8 cellular contexts compared by ENCODE assay signal in genomic region chr7:51316262-51316665, GRCh38. TPM values are rescaled to one million over a fixed set of nuclear protein-coding genes. Genes with fewer than 3 reads are reported as not detected.
DNase-seq lines count a peak whose midpoint lies in the region; ATAC-seq and TF ChIP-seq lines count a peak whose summit lies in the region.

No MANE protein-coding gene starts in this region.

- H3K27ac ChIP-seq in rectal smooth muscle tissue (ENCODE audit: low read depth, low read length) = peak overlapping the region; percentile 67

- no peaks in the 10 kb centered on the region for H3K9me3 ChIP-seq in NT2/D1 (ENCODE audit: insufficient read depth, low read length)

- peak; percentile 72 for ATAC-seq in Right ventricle myocardium superior (ENCODE audit: poor library complexity)
- no peak for ATAC-seq in GM21825 (IDR thresholded peaks at IDR 0.05; ENCODE audit: unreplicated experiment)
- ATAC-seq in HG02981 (IDR thresholded peaks at IDR 0.05; ENCODE audit: unreplicated experiment) = no peak

- intact Hi-C loops in Right ventricle myocardium superior (cut with DNase I) = no loop called here

- DNase-seq in GM10266 (ENCODE audit: extremely low spot score) = peak; percentile 36
- DNase-seq in NT2/D1 (ENCODE audit: low read depth, low spot score) = no peak
- no peak for DNase-seq in Right ventricle myocardium superior
- no peak for DNase-seq in stimulated activated naive CD4-positive, alpha-beta T cell (lab: John Stamatoyannopoulos, UW)
- DNase-seq in CD1c-positive myeloid dendritic cell (ENCODE audit: extremely low spot score) = no peak

- H3K27me3 ChIP-seq in NT2/D1 (ENCODE audit: insufficient read depth, insufficient read length) = peaks cover 49% of the 10 kb centered on the region
- H3K27me3 ChIP-seq in rectal smooth muscle tissue (ENCODE audit: control insufficient read depth, insufficient read depth, low read length) = no peaks in the 10 kb centered on the region

- no peaks in the 10 kb centered on the region for H3K36me3 ChIP-seq in NT2/D1 (ENCODE audit: insufficient read depth, insufficient read length, low read length)
- no peaks in the 10 kb centered on the region for H3K36me3 ChIP-seq in rectal smooth muscle tissue (ENCODE audit: control insufficient read depth, insufficient read depth, low read length)

- TF ChIP-seq CTCF in GM10266 (IDR thresholded peaks at IDR 0.05; ENCODE audit: control insufficient read depth, insufficient read depth, low read depth, missing control alignments) = no peak

- peak overlapping the region; percentile 73 for H3K4me3 ChIP-seq in NT2/D1 (ENCODE audit: insufficient read length, low read depth)
- peak overlapping the region; percentile 66 for H3K4me3 ChIP-seq in rectal smooth muscle tissue (ENCODE audit: low read length)

- H3K9ac ChIP-seq in NT2/D1 (ENCODE audit: insufficient read length, low read depth) = peak overlapping the region; percentile 76
- peak overlapping the region; percentile 25 for H3K9ac ChIP-seq in rectal smooth muscle tissue (ENCODE audit: low read length)

- H3K4me1 ChIP-seq in NT2/D1 (ENCODE audit: insufficient read depth, insufficient read length) = peaks cover 15% of the 10 kb centered on the region
- H3K4me1 ChIP-seq in rectal smooth muscle tissue (ENCODE audit: control insufficient read depth, insufficient read depth, low read length) = no peaks in the 10 kb centered on the region

RNA-seq across cellular contexts. Expression of gene COBL, which starts 0.3 kb away (rescaled TPM):
- 76.5 TPM for total RNA-seq in Right ventricle myocardium superior
